ENCODE assay signal across 9 cellular contexts in genomic region chr4:11480683-11481082, GRCh38. TPM values are rescaled to one million over a fixed set of nuclear protein-coding genes. Genes with fewer than 3 reads are reported as not detected.
DNase-seq lines count a peak whose midpoint lies in the region; ATAC-seq and TF ChIP-seq lines count a peak whose summit lies in the region.
"Had no signal": no experiment of that assay in that cellular context is flagged by ENCODE, and none has a peak within 500 bp of the region (broad histone marks: within the 10 kb centered on the region; RNA-seq: fewer than 3 reads in every experiment).

No MANE protein-coding gene starts in this region.

- H3K36me3 ChIP-seq in osteoblast (ENCODE audit: insufficient read depth, low read length), result no peaks in the 10 kb centered on the region

- no peak overlapping the region for H2AFZ ChIP-seq in osteoblast (ENCODE audit: low read length)
- H2AFZ ChIP-seq: parathyroid adenoma had no signal

- DNase-seq in NOMO-1 treated with DMSO at 0.1 percent for 48 hours (lab: John Stamatoyannopoulos, UW; ENCODE audit: unreplicated experiment) (peak; percentile 98), hippocampal formation (lab: John Stamatoyannopoulos, UW) (peak; percentile 29 to 36), NCI-H774 (lab: John Stamatoyannopoulos, UW) (no peak), NCI-H128 (lab: John Stamatoyannopoulos, UW; ENCODE audit: unreplicated experiment) (no peak), osteoblast (ENCODE audit: insufficient read length, low spot score, missing footprints) (no peak), activated gamma-delta T cell treated with Interleukin-2 at 50 U/mL for 16 hours (no peak)

- peak; percentile 76 for ATAC-seq in GM18858 (IDR thresholded peaks at IDR 0.05; ENCODE audit: unreplicated experiment)
- ATAC-seq in HG02623 (IDR thresholded peaks at IDR 0.05; ENCODE audit: unreplicated experiment), result peak; percentile 87

- no peaks in the 10 kb centered on the region for H3K4me1 ChIP-seq in osteoblast (ENCODE audit: insufficient read depth, low read length)
- H3K4me1 ChIP-seq: parathyroid adenoma had no signal

- H3K79me2 ChIP-seq in osteoblast (ENCODE audit: insufficient read depth, low read length), result no peaks in the 10 kb centered on the region
- H3K79me2 ChIP-seq: parathyroid adenoma had no signal

- H4K20me1 ChIP-seq in osteoblast (ENCODE audit: insufficient read depth, low read length), result no peaks in the 10 kb centered on the region

- H3K27me3 ChIP-seq in osteoblast (ENCODE audit: insufficient read depth, low read length), result no peaks in the 10 kb centered on the region

- H3K4me3 ChIP-seq in osteoblast (ENCODE audit: insufficient read depth, low read length), result no peak overlapping the region

- TF ChIP-seq CTCF in osteoblast (IDR thresholded peaks at IDR 0.05; ENCODE audit: extremely low read depth, low read depth, low read length), result no peak

- no peaks in the 10 kb centered on the region for H3K9me3 ChIP-seq in osteoblast (ENCODE audit: low read depth, low read length)

- no peak overlapping the region for H3K27ac ChIP-seq in osteoblast (ENCODE audit: low read depth, low read length)
- H3K27ac ChIP-seq: parathyroid adenoma had no signal

- no peak overlapping the region for H3K4me2 ChIP-seq in osteoblast (ENCODE audit: insufficient read depth, low read length)

RNA-seq across cellular contexts. Expression of gene HS3ST1, which starts 52.0 kb away (rescaled TPM):
- under 0.01 TPM in 2 replicates for total RNA-seq in osteoblast

Comparison
In these comparisons a context has a peak if more than half of its experiments do, and no peak if none do; other contexts are left out.
1. DNase-seq: peak in NOMO-1 treated with DMSO at 0.1 percent for 48 hours (single experiment) and hippocampal formation (2 of 2); none in NCI-H774 (single experiment), NCI-H128 (single experiment), osteoblast (single experiment) and activated gamma-delta T cell treated with Interleukin-2 at 50 U/mL for 16 hours (single experiment).